ENCODE assay signal across 25 cellular contexts in the genomic region with DNA sequence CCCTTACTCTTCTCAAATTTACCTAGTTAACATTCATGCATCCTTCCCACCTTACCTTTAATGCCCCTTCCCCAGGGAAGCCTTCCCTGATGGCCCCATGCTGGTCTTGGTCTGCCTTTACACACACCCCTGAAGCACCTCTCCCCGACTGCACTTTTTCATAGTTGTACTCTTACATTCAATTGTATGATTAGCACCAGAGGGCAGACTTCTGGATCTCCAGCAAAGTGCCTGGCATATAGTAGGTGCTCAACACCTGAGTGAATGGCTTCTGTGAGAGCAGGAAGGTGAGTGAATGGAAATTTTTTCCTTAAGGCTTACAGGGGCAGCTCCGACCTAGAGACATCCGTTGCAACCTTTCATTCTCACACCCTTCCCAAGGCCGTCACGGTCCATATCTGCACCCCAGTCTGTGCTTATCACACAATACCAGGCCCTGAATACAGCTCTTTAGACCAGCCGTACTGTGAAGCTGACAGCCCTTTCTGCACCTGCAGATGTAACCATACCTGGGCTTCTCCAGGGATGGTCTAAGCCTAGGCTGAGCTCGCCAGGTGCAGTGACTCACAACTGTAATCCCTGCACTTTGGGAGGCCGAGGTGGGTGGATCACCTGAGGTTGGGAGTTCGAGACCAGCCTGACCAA. TPM values are rescaled to one million over a fixed set of nuclear protein-coding genes. Genes with fewer than 3 reads are reported as not detected.
DNase-seq lines count a peak whose midpoint lies in the region; ATAC-seq, FAIRE-seq and TF ChIP-seq lines count a peak whose summit lies in the region.
"Had no signal": no experiment of that assay in that cellular context is flagged by ENCODE, and none has a peak within 500 bp of the region (broad histone marks: within the 10 kb centered on the region; RNA-seq: fewer than 3 reads in every experiment).

No MANE protein-coding gene starts in this region.

- H3K9me3 ChIP-seq in CD4-positive, alpha-beta T cell (ENCODE audit: control insufficient read depth, low read length), result no peaks in the 10 kb centered on the region
- H3K9me3 ChIP-seq in K562 (replicated peaks; ENCODE audit: control insufficient read depth, insufficient read depth, low read depth, low read length) (no peaks in the 10 kb centered on the region), neuronal stem cell (replicated peaks in 1 of 2; ENCODE audit: control insufficient read depth in 2 of 2, insufficient read depth in 1 of 2, low read depth in 1 of 2, low read length in 2 of 2) (no peaks in the 10 kb centered on the region)
- H3K9me3 ChIP-seq: SJCRH30 had no signal

- H3K79me2 ChIP-seq in K562 (ENCODE audit: control insufficient read depth, insufficient read depth, low read length), result peaks cover under 1% of the 10 kb centered on the region; the same call in 2 of the 3 replicates

- WGBS in K562 (ENCODE audit: insufficient coverage, low coverage, missing lambda C conversion rate), result 16% methylated on average over 9 of the region's 9 CpGs
- no CpG with 5 or more reads among the region's 9 CpGs for WGBS in neuronal stem cell (ENCODE audit: extremely low coverage in 2 of 2, insufficient read length in 2 of 2, insufficient replicate concordance in 1 of 2), 2 donors

- no peak overlapping the region for H3K18ac ChIP-seq in neuronal stem cell (ENCODE audit: low read length)

- intact Hi-C loops in CD4-positive, alpha-beta T cell (cut with DNase I, micrococcal nuclease), result no loop called here
- intact Hi-C loops in K562 (cut with micrococcal nuclease), result no loop called here

- no peak overlapping the region for H2BK15ac ChIP-seq in neuronal stem cell (ENCODE audit: low read length)

- no TSS peak for BruUV-seq in K562 (replicated peaks; lab: Mats Ljungman, UMichigan)

- peaks cover 2% of the 10 kb centered on the region for H3K79me1 ChIP-seq in neuronal stem cell (ENCODE audit: low read depth, low read length)

- peak overlapping the region; percentile 51; the same call in 1 of the 2 replicates for H2AFZ ChIP-seq in K562 (ENCODE audit: low read depth, low read length)
- no peak overlapping the region for H2AFZ ChIP-seq in neuronal stem cell (ENCODE audit: low read length)

- H3K4me3 Mint-ChIP-seq in CD4-positive, alpha-beta T cell, result peak overlapping the region; percentile 15

- H3K27me3 ChIP-seq in CD4-positive, alpha-beta T cell (ENCODE audit: control insufficient read depth, insufficient read depth, low read length), result no peaks in the 10 kb centered on the region
- H3K27me3 ChIP-seq in K562 (ENCODE audit: control insufficient read depth in 2 of 2, insufficient read depth in 2 of 2, low read length in 2 of 2), result no peaks in the 10 kb centered on the region
- no peaks in the 10 kb centered on the region for H3K27me3 ChIP-seq in neuronal stem cell (ENCODE audit: control insufficient read depth in 3 of 3, insufficient read depth in 3 of 3, low read depth in 1 of 3, low read length in 3 of 3)
- H3K27me3 ChIP-seq: SJCRH30 had no signal

- FAIRE-seq in K562 (lab: Jason Lieb, UNC), result peak; percentile 85
- FAIRE-seq: A204.1, GM12878, RCC 7860 had no signal

- H3K27me3 Mint-ChIP-seq in CD4-positive, alpha-beta T cell, result no peaks in the 10 kb centered on the region
- H3K27me3 Mint-ChIP-seq: IgD-negative memory B cell had no signal

- H3K23ac ChIP-seq in neuronal stem cell (ENCODE audit: low read depth, low read length, poor library complexity), result no peak overlapping the region

- no peak for TF ChIP-seq POLR2A in K562 (conservative IDR thresholded peaks at IDR 0.05)

- no peak overlapping the region for H4K8ac ChIP-seq in neuronal stem cell (ENCODE audit: low read depth, low read length)

- no peak overlapping the region for H3K14ac ChIP-seq in neuronal stem cell (ENCODE audit: low read length)

- H2BK5ac ChIP-seq in neuronal stem cell (ENCODE audit: low read length), result no peak overlapping the region

- TF ChIP-seq EP300 in K562 (IDR thresholded peaks at IDR 0.05; ENCODE audit: low read length), result peak; percentile 58; the same call in 1 of the 2 replicates

- in situ Hi-C loops in K562 (cut with MboI), result no loop called here

- H2BK120ac ChIP-seq in neuronal stem cell (ENCODE audit: low read depth, low read length), result no peak overlapping the region

- no peak for ATAC-seq in CD4-positive, alpha-beta T cell (ENCODE audit: poor library complexity)
- peak; percentile 52 for ATAC-seq in K562
- no peak for ATAC-seq in HG02588 (IDR thresholded peaks at IDR 0.05; ENCODE audit: unreplicated experiment)
- ATAC-seq: GM12878 had no signal

- TF ChIP-seq RAD21 in K562 (CRISPR knock-in tag; conservative IDR thresholded peaks at IDR 0.05 in 1 of 2, IDR thresholded peaks at IDR 0.05 in 1 of 2), result no peak

- H3K4me1 Mint-ChIP-seq in CD4-positive, alpha-beta T cell (ENCODE audit: low read depth), result peaks cover 47% of the 10 kb centered on the region

- H4K20me1 ChIP-seq in K562 (replicated peaks; ENCODE audit: control insufficient read depth, insufficient read depth, low read length), result no peaks in the 10 kb centered on the region

- H3K9ac ChIP-seq in K562 (ENCODE audit: insufficient read depth in 1 of 2, low read depth in 2 of 2, low read length in 2 of 2) (peak overlapping the region; percentile 1 to 59; a peak in 1 of 4 replicates), neuronal stem cell (ENCODE audit: low read depth, low read length, poor library complexity) (peak overlapping the region; percentile 14)

- no peak for DNase-seq in CD4-positive, alpha-beta T cell
- DNase-seq in HUDEP-2 (lab: John Stamatoyannopoulos, UW; ENCODE audit: unreplicated experiment in 76 of 76), result peak in 69 of 76 experiments; percentile 28 to 80 (median 57)
- peak in 2 of 4 experiments; percentile 75 to 78 for DNase-seq in K562 (ENCODE audit: extremely low read depth in 1 of 4, low spot score in 3 of 4)
- DNase-seq in neuronal stem cell (ENCODE audit: low spot score), result no peak
- no peak for DNase-seq in caudate nucleus (lab: John Stamatoyannopoulos, UW)
- no peak for DNase-seq in GM20000 (ENCODE audit: low spot score)
- DNase-seq: DND-41; GOT3; Karpas-422; MV-4-11; NCI-H1105 treated with DMSO at 0.1 percent for 48 hours; NCI-H2029 treated with DMSO at 0.1 percent for 48 hours; NCI-H345; NCI-H524; NCI-H774; NK-92 treated with Interleukin-12 subunit alpha and Interleukin-12 subunit beta, amount 100 ng/mL, for 24 hours; SJCRH30 had no signal

- H3K4me2 ChIP-seq in K562 (ENCODE audit: insufficient read depth, low read length) (peak overlapping the region; percentile 49), neuronal stem cell (ENCODE audit: insufficient read depth, low read length, poor library complexity, severe bottlenecking) (no peak overlapping the region)

- no peak for TF ChIP-seq CTCF in CD4-positive, alpha-beta T cell (IDR thresholded peaks at IDR 0.05)
- 0 out of 6 replicates have a peak, but pooled peaks of 1 of the 3 experiments have one; percentile 3 for TF ChIP-seq CTCF in K562 (IDR thresholded peaks at IDR 0.05 in 2 of 3, conservative IDR thresholded peaks at IDR 0.05 in 1 of 3; ENCODE audit: insufficient read depth in 2 of 3, low read depth in 1 of 3, low read length in 3 of 3)
- TF ChIP-seq CTCF in GM20000 (IDR thresholded peaks at IDR 0.05; ENCODE audit: extremely low read depth, missing control alignments), result no peak

- H3K9me3 Mint-ChIP-seq in CD4-positive, alpha-beta T cell, result no peaks in the 10 kb centered on the region
- H3K9me3 Mint-ChIP-seq: IgD-negative memory B cell had no signal

- H2BK12ac ChIP-seq in neuronal stem cell (ENCODE audit: low read length), result no peak overlapping the region

- peaks cover 71% of the 10 kb centered on the region for H3K36me3 Mint-ChIP-seq in CD4-positive, alpha-beta T cell (ENCODE audit: low read depth)

- POLR2A ChIA-PET in CD4-positive, alpha-beta T cell (lab: Charles Lee), result interaction anchor here (0.5 kb wide), 1 partner anchor 211 kb away, joined by 3 read pairs; no protein-coding TSS in a partner anchor
- POLR2A ChIA-PET in K562 (lab: Yijun Ruan, JAX), result interaction anchor here (0.6 to 1.4 kb wide), 4 partner anchors 8 to 139 kb away, joined by 3 to 6 read pairs (median 4); no protein-coding TSS in a partner anchor

- no peaks in the 10 kb centered on the region for H3K36me3 ChIP-seq in K562 (ENCODE audit: control insufficient read depth, insufficient read depth, low read length)
- H3K36me3 ChIP-seq in neuronal stem cell (replicated peaks in 1 of 2; ENCODE audit: control insufficient read depth in 2 of 2, insufficient read depth in 2 of 2, low read length in 2 of 2), result peaks cover 3 to 14% of the 10 kb centered on the region in 2 donors
- H3K36me3 ChIP-seq: SJCRH30 had no signal

- no peak overlapping the region for H3K27ac ChIP-seq in CD4-positive, alpha-beta T cell (ENCODE audit: low read depth, low read length)
- H3K27ac ChIP-seq in K562 (ENCODE audit: extremely low read depth, low read depth, low read length), result no peak overlapping the region
- no peak overlapping the region for H3K27ac ChIP-seq in neuronal stem cell (replicated peaks; ENCODE audit: low read length)
- H3K27ac ChIP-seq in caudate nucleus (ENCODE audit: low read depth, low read length), result no peak overlapping the region
- H3K27ac ChIP-seq: C4-2B, SJCRH30 had no signal

- H3K4me1 ChIP-seq in K562 (replicated peaks in 1 of 2; ENCODE audit: control insufficient read depth in 2 of 2, insufficient read depth in 2 of 2, low read length in 2 of 2) (peaks cover 21 to 23% of the 10 kb centered on the region in 2 experiments; a peak in 4 of 5 replicates), neuronal stem cell (ENCODE audit: control insufficient read depth in 2 of 2, insufficient read depth in 1 of 2, low read depth in 1 of 2, low read length in 2 of 2) (peaks cover 0 to 2% of the 10 kb centered on the region in 2 donors)

- H3K4ac ChIP-seq in neuronal stem cell (ENCODE audit: low read length), result no peak overlapping the region

- CTCF ChIA-PET in CD4-positive, alpha-beta T cell (lab: Charles Lee), result interaction anchor here (1.2 to 1.5 kb wide), 2 partner anchors 15 to 27 kb away, joined by 3 to 4 read pairs; no protein-coding TSS in a partner anchor
- CTCF ChIA-PET in K562 (lab: Yijun Ruan, JAX; ENCODE audit: low intra/inter-chr PET ratio), result no interaction called here

- no peak overlapping the region for H2AK5ac ChIP-seq in neuronal stem cell (ENCODE audit: low read depth, low read length)

- no peaks in the 10 kb centered on the region for H3K9me1 ChIP-seq in K562 (ENCODE audit: control insufficient read depth, insufficient read depth, low read length)

- H3K4me3 ChIP-seq in K562 (no peak overlapping the region), neuronal stem cell (ENCODE audit: low read length in 2 of 2) (no peak overlapping the region)
- H3K4me3 ChIP-seq: GM12878, SJCRH30 had no signal

- no peak overlapping the region for H4K91ac ChIP-seq in neuronal stem cell (ENCODE audit: low read depth, low read length, poor library complexity)

- no peak overlapping the region for H3K27ac Mint-ChIP-seq in CD4-positive, alpha-beta T cell

RNA-seq across cellular contexts. Expression of a gene that starts 4.4 kb away (rescaled TPM):
- total RNA-seq in CD4-positive, alpha-beta T cell, result 10 to 100 TPM; 26.1 to 30.7 TPM
- total RNA-seq in K562 (2011; cell fraction: chromatin; rRNA removed; ENCODE audit: low replicate concordance), result 10.0 and 22.8 TPM in 2 replicates
- total RNA-seq in K562 (2011; cell fraction: nucleolus; rRNA removed), result 19.2 and 22.0 TPM in 2 replicates
- total RNA-seq in K562 (2011; cell fraction: nucleoplasm; rRNA removed), result 14.4 and 20.3 TPM in 2 replicates
- total RNA-seq in K562 (2014; rRNA removed) (4.5 and 5.5 TPM in 2 replicates), K562 (2014; rRNA removed; fragmentation: Illumina TruSeq; extraction: Trizol) (2.1 and 4.0 TPM in 2 replicates), K562 (2015; rRNA removed; fragmentation: Illumina TruSeq; extraction: Trizol) (3.9 and 5.2 TPM in 2 replicates), K562 (2021) (7.5 and 9.4 TPM in 2 replicates)
- polyA plus RNA-seq in K562 (2011; rRNA removed) (5.3 and 6.0 TPM in 2 replicates), K562 (2014; fragmentation: Illumina TruSeq; extraction: Trizol) (5.5 and 5.9 TPM in 2 replicates), K562 (2014; fragmentation: Nextera tagmentation; extraction: Ambion mirVana) (under 1 TPM; 0.38 to 0.76 TPM), K562 (2014; rRNA removed) (5.6 and 7.1 TPM in 2 replicates)
- 5.6 and 10.7 TPM in 2 replicates for polyA plus RNA-seq in K562 (2011; cell fraction: cytosol; rRNA removed)
- 18.7 and 30.5 TPM in 2 replicates for polyA plus RNA-seq in K562 (2011; cell fraction: nucleus; rRNA removed)
- 8.4 and 12.5 TPM in 2 replicates for polyA plus RNA-seq in K562 (2012)
- polyA minus RNA-seq in K562 (2011; rRNA and poly(A)+ RNA removed), result 1.1 and 4.4 TPM in 2 replicates
- 2.8 and 8.3 TPM in 2 replicates for polyA minus RNA-seq in K562 (2011; cell fraction: cytosol; rRNA and poly(A)+ RNA removed)
- polyA minus RNA-seq in K562 (2011; cell fraction: nucleus; rRNA and poly(A)+ RNA removed), result 2.0 and 4.3 TPM in 2 replicates
- 10.1 TPM for polyA plus RNA-seq in neuronal stem cell (2013, experiment 1 of 2)
- 11.1 TPM for polyA plus RNA-seq in neuronal stem cell (2013, experiment 2 of 2)

RNA-seq across cellular contexts. Expression of a gene that starts 15.2 kb away (rescaled TPM):
- under 1 TPM in 1 of 2 experiments, not detected in 1; 0.47 TPM for total RNA-seq in CD4-positive, alpha-beta T cell
- 0.81 and 8.9 TPM in 2 replicates for total RNA-seq in K562 (2011; cell fraction: chromatin; rRNA removed; ENCODE audit: low replicate concordance)
- total RNA-seq in K562 (2011; cell fraction: nucleolus; rRNA removed), result 7.3 and 7.9 TPM in 2 replicates
- 6.0 and 8.4 TPM in 2 replicates for total RNA-seq in K562 (2011; cell fraction: nucleoplasm; rRNA removed)
- total RNA-seq in K562 (2014; rRNA removed), result 15.8 and 18.1 TPM in 2 replicates
- 2.0 and 3.0 TPM in 2 replicates for total RNA-seq in K562 (2014; rRNA removed; fragmentation: Illumina TruSeq; extraction: Trizol)
- 9.0 and 9.6 TPM in 2 replicates for total RNA-seq in K562 (2015; rRNA removed; fragmentation: Illumina TruSeq; extraction: Trizol)
- total RNA-seq in K562 (2021), result 17.2 and 17.4 TPM in 2 replicates
- 3.3 and 5.8 TPM in 2 replicates for polyA plus RNA-seq in K562 (2011; rRNA removed)
- polyA plus RNA-seq in K562 (2011; cell fraction: cytosol; rRNA removed), result 3.3 and 24.0 TPM in 2 replicates
- 8.7 and 33.8 TPM in 2 replicates for polyA plus RNA-seq in K562 (2011; cell fraction: nucleus; rRNA removed)
- 23.3 and 34.1 TPM in 2 replicates for polyA plus RNA-seq in K562 (2012)
- 3.1 and 9.3 TPM in 2 replicates for polyA plus RNA-seq in K562 (2014; fragmentation: Illumina TruSeq; extraction: Trizol)
- 1 to 10 TPM in 1 of 2 experiments, under 1 TPM in 1; 0.55 to 1.5 TPM for polyA plus RNA-seq in K562 (2014; fragmentation: Nextera tagmentation; extraction: Ambion mirVana)
- polyA plus RNA-seq in K562 (2014; rRNA removed), result 17.8 and 20.0 TPM in 2 replicates
- 0.21 and 1.8 TPM in 2 replicates for polyA minus RNA-seq in K562 (2011; rRNA and poly(A)+ RNA removed)
- polyA minus RNA-seq in K562 (2011; cell fraction: cytosol; rRNA and poly(A)+ RNA removed), result 1.5 and 6.7 TPM in 2 replicates
- polyA minus RNA-seq in K562 (2011; cell fraction: nucleus; rRNA and poly(A)+ RNA removed), result 1.00 and 1.8 TPM in 2 replicates
- 0.95 TPM for polyA plus RNA-seq in neuronal stem cell (2013, experiment 1 of 2)
- 1.0 TPM for polyA plus RNA-seq in neuronal stem cell (2013, experiment 2 of 2)
- total RNA-seq: GM12878, M059J, OCI-LY7 had no signal
- polyA plus RNA-seq: GM12878, IgD-negative memory B cell had no signal

RNA-seq across cellular contexts. Expression of a gene that starts 16.4 kb away (rescaled TPM):
- total RNA-seq in CD4-positive, alpha-beta T cell, result 1 to 10 TPM; 2.4 to 4.6 TPM
- total RNA-seq in K562 (2011; cell fraction: chromatin; rRNA removed; ENCODE audit: low replicate concordance), result 14.2 and 27.1 TPM in 2 replicates
- total RNA-seq in K562 (2011; cell fraction: nucleolus; rRNA removed), result 12.6 and 13.8 TPM in 2 replicates
- 12.0 and 14.7 TPM in 2 replicates for total RNA-seq in K562 (2011; cell fraction: nucleoplasm; rRNA removed)
- 3.3 and 3.5 TPM in 2 replicates for total RNA-seq in K562 (2014; rRNA removed)
- 2.7 and 2.8 TPM in 2 replicates for total RNA-seq in K562 (2014; rRNA removed; fragmentation: Illumina TruSeq; extraction: Trizol)
- 2.5 and 3.2 TPM in 2 replicates for total RNA-seq in K562 (2015; rRNA removed; fragmentation: Illumina TruSeq; extraction: Trizol)
- 4.6 and 5.6 TPM in 2 replicates for total RNA-seq in K562 (2021)
- 3.2 and 4.7 TPM in 2 replicates for polyA plus RNA-seq in K562 (2011; rRNA removed)
- 2.6 and 5.3 TPM in 2 replicates for polyA plus RNA-seq in K562 (2011; cell fraction: cytosol; rRNA removed)
- 9.1 and 15.6 TPM in 2 replicates for polyA plus RNA-seq in K562 (2011; cell fraction: nucleus; rRNA removed)
- 3.2 and 6.6 TPM in 2 replicates for polyA plus RNA-seq in K562 (2012)
- 3.4 and 4.2 TPM in 2 replicates for polyA plus RNA-seq in K562 (2014; fragmentation: Illumina TruSeq; extraction: Trizol)
- under 1 TPM; 0.74 to 0.79 TPM for polyA plus RNA-seq in K562 (2014; fragmentation: Nextera tagmentation; extraction: Ambion mirVana)
- polyA plus RNA-seq in K562 (2014; rRNA removed), result 4.1 and 6.3 TPM in 2 replicates
- 3.3 and 5.3 TPM in 2 replicates for polyA minus RNA-seq in K562 (2011; rRNA and poly(A)+ RNA removed)
- 2.5 TPM in 2 replicates for polyA minus RNA-seq in K562 (2011; cell fraction: cytosol; rRNA and poly(A)+ RNA removed)
- polyA minus RNA-seq in K562 (2011; cell fraction: nucleus; rRNA and poly(A)+ RNA removed), result 3.2 and 3.9 TPM in 2 replicates
- 69.2 TPM for polyA plus RNA-seq in neuronal stem cell (2013, experiment 1 of 2)
- 69.0 TPM for polyA plus RNA-seq in neuronal stem cell (2013, experiment 2 of 2)

RNA-seq across cellular contexts. Expression of a gene that starts 18.3 kb away (rescaled TPM):
- 1 to 10 TPM; 6.4 TPM for total RNA-seq in CD4-positive, alpha-beta T cell
- total RNA-seq in K562 (2011; cell fraction: chromatin; rRNA removed; ENCODE audit: low replicate concordance), result 3.6 and 11.8 TPM in 2 replicates
- total RNA-seq in K562 (2011; cell fraction: nucleolus; rRNA removed), result 6.8 and 7.2 TPM in 2 replicates
- total RNA-seq in K562 (2011; cell fraction: nucleoplasm; rRNA removed), result 5.1 and 6.0 TPM in 2 replicates
- total RNA-seq in K562 (2014; rRNA removed), result 0.82 and 1.2 TPM in 2 replicates
- total RNA-seq in K562 (2014; rRNA removed; fragmentation: Illumina TruSeq; extraction: Trizol), result 0.29 and 0.33 TPM in 2 replicates
- total RNA-seq in K562 (2015; rRNA removed; fragmentation: Illumina TruSeq; extraction: Trizol), result 0.98 and 1.4 TPM in 2 replicates
- total RNA-seq in K562 (2021), result 1.1 and 1.4 TPM in 2 replicates
- polyA plus RNA-seq in K562 (2011; rRNA removed), result 0.58 and 0.67 TPM in 2 replicates
- 0.34 and 0.92 TPM in 2 replicates for polyA plus RNA-seq in K562 (2011; cell fraction: cytosol; rRNA removed)
- polyA plus RNA-seq in K562 (2011; cell fraction: nucleus; rRNA removed), result 3.7 and 7.7 TPM in 2 replicates
- 1.4 and 3.2 TPM in 2 replicates for polyA plus RNA-seq in K562 (2012)
- 0.65 and 0.73 TPM in 2 replicates for polyA plus RNA-seq in K562 (2014; fragmentation: Illumina TruSeq; extraction: Trizol)
- polyA plus RNA-seq in K562 (2014; fragmentation: Nextera tagmentation; extraction: Ambion mirVana), result not detected
- 0.86 and 1.4 TPM in 2 replicates for polyA plus RNA-seq in K562 (2014; rRNA removed)
- 0.33 and 0.53 TPM in 2 replicates for polyA minus RNA-seq in K562 (2011; rRNA and poly(A)+ RNA removed)
- polyA minus RNA-seq in K562 (2011; cell fraction: cytosol; rRNA and poly(A)+ RNA removed), result not detected in 2 replicates
- polyA minus RNA-seq in K562 (2011; cell fraction: nucleus; rRNA and poly(A)+ RNA removed), result 1.6 and 2.2 TPM in 2 replicates
- polyA plus RNA-seq in neuronal stem cell (2013, experiment 1 of 2), result 0.88 TPM
- polyA plus RNA-seq in neuronal stem cell (2013, experiment 2 of 2), result 0.87 TPM
- total RNA-seq: M059J had no signal
- polyA plus RNA-seq: IgD-negative memory B cell had no signal

RNA-seq across cellular contexts. Expression of a gene that starts 46.5 kb away (rescaled TPM):
- total RNA-seq in CD4-positive, alpha-beta T cell, result 10 to 100 TPM; 96.5 to 99.9 TPM
- 89.9 and 212 TPM in 2 replicates for total RNA-seq in K562 (2011; cell fraction: chromatin; rRNA removed; ENCODE audit: low replicate concordance)
- total RNA-seq in K562 (2011; cell fraction: nucleolus; rRNA removed), result 162 and 190 TPM in 2 replicates
- 132 TPM in 2 replicates for total RNA-seq in K562 (2011; cell fraction: nucleoplasm; rRNA removed)
- total RNA-seq in K562 (2014; rRNA removed), result 41.1 and 46.0 TPM in 2 replicates
- total RNA-seq in K562 (2014; rRNA removed; fragmentation: Illumina TruSeq; extraction: Trizol), result 18.6 and 22.0 TPM in 2 replicates
- total RNA-seq in K562 (2015; rRNA removed; fragmentation: Illumina TruSeq; extraction: Trizol), result 31.6 and 32.1 TPM in 2 replicates
- total RNA-seq in K562 (2021), result 60.2 and 69.3 TPM in 2 replicates
- polyA plus RNA-seq in K562 (2011; rRNA removed), result 64.4 and 64.9 TPM in 2 replicates
- polyA plus RNA-seq in K562 (2011; cell fraction: cytosol; rRNA removed), result 45.8 and 114 TPM in 2 replicates
- 254 and 418 TPM in 2 replicates for polyA plus RNA-seq in K562 (2011; cell fraction: nucleus; rRNA removed)
- 58.5 and 83.7 TPM in 2 replicates for polyA plus RNA-seq in K562 (2012)
- polyA plus RNA-seq in K562 (2014; fragmentation: Illumina TruSeq; extraction: Trizol), result 51.1 and 62.4 TPM in 2 replicates
- 1 to 10 TPM in 1 of 2 experiments, under 1 TPM in 1; 0.63 to 1.9 TPM for polyA plus RNA-seq in K562 (2014; fragmentation: Nextera tagmentation; extraction: Ambion mirVana)
- polyA plus RNA-seq in K562 (2014; rRNA removed), result 79.9 and 87.0 TPM in 2 replicates
- polyA minus RNA-seq in K562 (2011; rRNA and poly(A)+ RNA removed), result 27.4 and 54.1 TPM in 2 replicates
- 25.1 and 39.6 TPM in 2 replicates for polyA minus RNA-seq in K562 (2011; cell fraction: cytosol; rRNA and poly(A)+ RNA removed)
- polyA minus RNA-seq in K562 (2011; cell fraction: nucleus; rRNA and poly(A)+ RNA removed), result 62.2 and 85.6 TPM in 2 replicates
- 65.0 TPM for polyA plus RNA-seq in neuronal stem cell (2013, experiment 1 of 2)
- polyA plus RNA-seq in neuronal stem cell (2013, experiment 2 of 2), result 70.1 TPM

Comparison
In these comparisons a context has a peak if more than half of its experiments do, and no peak if none do; other contexts are left out.
1. DNase-seq: peak in HUDEP-2 (69 of 76); none in CD4-positive, alpha-beta T cell (0 of 10), neuronal stem cell (single experiment), caudate nucleus (0 of 61) and GM20000 (single experiment).